In the genomic region with DNA sequence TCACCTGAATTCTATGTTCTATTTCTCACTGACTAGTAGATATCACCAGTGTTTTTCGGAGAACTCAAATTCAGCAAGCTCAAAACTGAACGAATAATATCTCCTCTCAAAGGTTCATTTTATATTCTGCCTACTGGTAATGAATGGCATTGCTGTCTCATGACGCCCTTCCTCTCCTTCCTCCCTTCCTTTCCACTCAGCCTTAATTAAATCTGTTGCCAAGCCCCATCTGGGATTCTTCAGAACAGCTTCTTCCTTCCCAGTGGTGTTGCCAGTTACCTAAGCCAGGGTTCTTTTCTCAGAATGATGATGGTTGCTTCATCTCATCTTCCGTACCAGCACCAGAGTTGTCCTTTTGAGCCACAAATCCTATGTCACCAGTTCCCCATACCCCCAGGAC, we compare ENCODE assay signal across 1 cellular context.
TF ChIP-seq lines count a peak whose summit lies in the region.

No MANE protein-coding gene starts in this region.

TF ChIP-seq in WTC11, 78 proteins besides CTCF, POLR2A, EP300 and RAD21 (continued from another document):
- TF ChIP-seq, protein P1, sequence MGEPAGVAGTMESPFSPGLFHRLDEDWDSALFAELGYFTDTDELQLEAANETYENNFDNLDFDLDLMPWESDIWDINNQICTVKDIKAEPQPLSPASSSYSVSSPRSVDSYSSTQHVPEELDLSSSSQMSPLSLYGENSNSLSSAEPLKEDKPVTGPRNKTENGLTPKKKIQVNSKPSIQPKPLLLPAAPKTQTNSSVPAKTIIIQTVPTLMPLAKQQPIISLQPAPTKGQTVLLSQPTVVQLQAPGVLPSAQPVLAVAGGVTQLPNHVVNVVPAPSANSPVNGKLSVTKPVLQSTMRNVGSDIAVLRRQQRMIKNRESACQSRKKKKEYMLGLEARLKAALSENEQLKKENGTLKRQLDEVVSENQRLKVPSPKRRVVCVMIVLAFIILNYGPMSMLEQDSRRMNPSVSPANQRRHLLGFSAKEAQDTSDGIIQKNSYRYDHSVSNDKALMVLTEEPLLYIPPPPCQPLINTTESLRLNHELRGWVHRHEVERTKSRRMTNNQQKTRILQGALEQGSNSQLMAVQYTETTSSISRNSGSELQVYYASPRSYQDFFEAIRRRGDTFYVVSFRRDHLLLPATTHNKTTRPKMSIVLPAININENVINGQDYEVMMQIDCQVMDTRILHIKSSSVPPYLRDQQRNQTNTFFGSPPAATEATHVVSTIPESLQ (CRISPR knock-in tag; IDR thresholded peaks at IDR 0.05) = no peak
- TF ChIP-seq IRF2 (CRISPR knock-in tag; IDR thresholded peaks at IDR 0.05; ENCODE audit: borderline replicate concordance, low read depth) = no peak
- no peak for TF ChIP-seq FOXJ3 (CRISPR knock-in tag; IDR thresholded peaks at IDR 0.05; ENCODE audit: borderline replicate concordance)
- TF ChIP-seq CBFB (CRISPR knock-in tag; IDR thresholded peaks at IDR 0.05; ENCODE audit: low read depth) = no peak
- no peak for TF ChIP-seq ETV6 (CRISPR knock-in tag; IDR thresholded peaks at IDR 0.05)
- TF ChIP-seq, protein P2, sequence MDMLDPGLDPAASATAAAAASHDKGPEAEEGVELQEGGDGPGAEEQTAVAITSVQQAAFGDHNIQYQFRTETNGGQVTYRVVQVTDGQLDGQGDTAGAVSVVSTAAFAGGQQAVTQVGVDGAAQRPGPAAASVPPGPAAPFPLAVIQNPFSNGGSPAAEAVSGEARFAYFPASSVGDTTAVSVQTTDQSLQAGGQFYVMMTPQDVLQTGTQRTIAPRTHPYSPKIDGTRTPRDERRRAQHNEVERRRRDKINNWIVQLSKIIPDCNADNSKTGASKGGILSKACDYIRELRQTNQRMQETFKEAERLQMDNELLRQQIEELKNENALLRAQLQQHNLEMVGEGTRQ (CRISPR knock-in tag; IDR thresholded peaks at IDR 0.05) = no peak
- TF ChIP-seq, protein P3, sequence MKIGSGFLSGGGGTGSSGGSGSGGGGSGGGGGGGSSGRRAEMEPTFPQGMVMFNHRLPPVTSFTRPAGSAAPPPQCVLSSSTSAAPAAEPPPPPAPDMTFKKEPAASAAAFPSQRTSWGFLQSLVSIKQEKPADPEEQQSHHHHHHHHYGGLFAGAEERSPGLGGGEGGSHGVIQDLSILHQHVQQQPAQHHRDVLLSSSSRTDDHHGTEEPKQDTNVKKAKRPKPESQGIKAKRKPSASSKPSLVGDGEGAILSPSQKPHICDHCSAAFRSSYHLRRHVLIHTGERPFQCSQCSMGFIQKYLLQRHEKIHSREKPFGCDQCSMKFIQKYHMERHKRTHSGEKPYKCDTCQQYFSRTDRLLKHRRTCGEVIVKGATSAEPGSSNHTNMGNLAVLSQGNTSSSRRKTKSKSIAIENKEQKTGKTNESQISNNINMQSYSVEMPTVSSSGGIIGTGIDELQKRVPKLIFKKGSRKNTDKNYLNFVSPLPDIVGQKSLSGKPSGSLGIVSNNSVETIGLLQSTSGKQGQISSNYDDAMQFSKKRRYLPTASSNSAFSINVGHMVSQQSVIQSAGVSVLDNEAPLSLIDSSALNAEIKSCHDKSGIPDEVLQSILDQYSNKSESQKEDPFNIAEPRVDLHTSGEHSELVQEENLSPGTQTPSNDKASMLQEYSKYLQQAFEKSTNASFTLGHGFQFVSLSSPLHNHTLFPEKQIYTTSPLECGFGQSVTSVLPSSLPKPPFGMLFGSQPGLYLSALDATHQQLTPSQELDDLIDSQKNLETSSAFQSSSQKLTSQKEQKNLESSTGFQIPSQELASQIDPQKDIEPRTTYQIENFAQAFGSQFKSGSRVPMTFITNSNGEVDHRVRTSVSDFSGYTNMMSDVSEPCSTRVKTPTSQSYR (CRISPR knock-in tag; IDR thresholded peaks at IDR 0.05) = no peak
- no peak for TF ChIP-seq MYBL2 (CRISPR knock-in tag; IDR thresholded peaks at IDR 0.05)
- TF ChIP-seq, protein P4, sequence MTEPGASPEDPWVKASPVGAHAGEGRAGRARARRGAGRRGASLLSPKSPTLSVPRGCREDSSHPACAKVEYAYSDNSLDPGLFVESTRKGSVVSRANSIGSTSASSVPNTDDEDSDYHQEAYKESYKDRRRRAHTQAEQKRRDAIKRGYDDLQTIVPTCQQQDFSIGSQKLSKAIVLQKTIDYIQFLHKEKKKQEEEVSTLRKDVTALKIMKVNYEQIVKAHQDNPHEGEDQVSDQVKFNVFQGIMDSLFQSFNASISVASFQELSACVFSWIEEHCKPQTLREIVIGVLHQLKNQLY (CRISPR knock-in tag; IDR thresholded peaks at IDR 0.05) = no peak
- no peak for TF ChIP-seq GABPB1 (CRISPR knock-in tag; IDR thresholded peaks at IDR 0.05)
- TF ChIP-seq, protein P5, sequence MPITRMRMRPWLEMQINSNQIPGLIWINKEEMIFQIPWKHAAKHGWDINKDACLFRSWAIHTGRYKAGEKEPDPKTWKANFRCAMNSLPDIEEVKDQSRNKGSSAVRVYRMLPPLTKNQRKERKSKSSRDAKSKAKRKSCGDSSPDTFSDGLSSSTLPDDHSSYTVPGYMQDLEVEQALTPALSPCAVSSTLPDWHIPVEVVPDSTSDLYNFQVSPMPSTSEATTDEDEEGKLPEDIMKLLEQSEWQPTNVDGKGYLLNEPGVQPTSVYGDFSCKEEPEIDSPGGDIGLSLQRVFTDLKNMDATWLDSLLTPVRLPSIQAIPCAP (CRISPR knock-in tag; IDR thresholded peaks at IDR 0.05) = no peak
- TF ChIP-seq, protein P6, sequence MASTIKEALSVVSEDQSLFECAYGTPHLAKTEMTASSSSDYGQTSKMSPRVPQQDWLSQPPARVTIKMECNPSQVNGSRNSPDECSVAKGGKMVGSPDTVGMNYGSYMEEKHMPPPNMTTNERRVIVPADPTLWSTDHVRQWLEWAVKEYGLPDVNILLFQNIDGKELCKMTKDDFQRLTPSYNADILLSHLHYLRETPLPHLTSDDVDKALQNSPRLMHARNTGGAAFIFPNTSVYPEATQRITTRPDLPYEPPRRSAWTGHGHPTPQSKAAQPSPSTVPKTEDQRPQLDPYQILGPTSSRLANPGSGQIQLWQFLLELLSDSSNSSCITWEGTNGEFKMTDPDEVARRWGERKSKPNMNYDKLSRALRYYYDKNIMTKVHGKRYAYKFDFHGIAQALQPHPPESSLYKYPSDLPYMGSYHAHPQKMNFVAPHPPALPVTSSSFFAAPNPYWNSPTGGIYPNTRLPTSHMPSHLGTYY (CRISPR knock-in tag; IDR thresholded peaks at IDR 0.05) = no peak
- TF ChIP-seq NR2C2 (CRISPR knock-in tag; IDR thresholded peaks at IDR 0.05) = no peak
- TF ChIP-seq JUN (CRISPR knock-in tag; IDR thresholded peaks at IDR 0.05) = no peak
- no peak for TF ChIP-seq EMX1 (CRISPR knock-in tag; IDR thresholded peaks at IDR 0.05)
- TF ChIP-seq, protein P7, sequence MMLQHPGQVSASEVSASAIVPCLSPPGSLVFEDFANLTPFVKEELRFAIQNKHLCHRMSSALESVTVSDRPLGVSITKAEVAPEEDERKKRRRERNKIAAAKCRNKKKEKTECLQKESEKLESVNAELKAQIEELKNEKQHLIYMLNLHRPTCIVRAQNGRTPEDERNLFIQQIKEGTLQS (CRISPR knock-in tag; conservative IDR thresholded peaks at IDR 0.05) = no peak
- no peak for TF ChIP-seq ATF1 (CRISPR knock-in tag; IDR thresholded peaks at IDR 0.05)
- no peak for TF ChIP-seq CREM (CRISPR knock-in tag; IDR thresholded peaks at IDR 0.05)
TF ChIP-seq in WTC11: peak in this region for 0.
